In the genomic region with DNA sequence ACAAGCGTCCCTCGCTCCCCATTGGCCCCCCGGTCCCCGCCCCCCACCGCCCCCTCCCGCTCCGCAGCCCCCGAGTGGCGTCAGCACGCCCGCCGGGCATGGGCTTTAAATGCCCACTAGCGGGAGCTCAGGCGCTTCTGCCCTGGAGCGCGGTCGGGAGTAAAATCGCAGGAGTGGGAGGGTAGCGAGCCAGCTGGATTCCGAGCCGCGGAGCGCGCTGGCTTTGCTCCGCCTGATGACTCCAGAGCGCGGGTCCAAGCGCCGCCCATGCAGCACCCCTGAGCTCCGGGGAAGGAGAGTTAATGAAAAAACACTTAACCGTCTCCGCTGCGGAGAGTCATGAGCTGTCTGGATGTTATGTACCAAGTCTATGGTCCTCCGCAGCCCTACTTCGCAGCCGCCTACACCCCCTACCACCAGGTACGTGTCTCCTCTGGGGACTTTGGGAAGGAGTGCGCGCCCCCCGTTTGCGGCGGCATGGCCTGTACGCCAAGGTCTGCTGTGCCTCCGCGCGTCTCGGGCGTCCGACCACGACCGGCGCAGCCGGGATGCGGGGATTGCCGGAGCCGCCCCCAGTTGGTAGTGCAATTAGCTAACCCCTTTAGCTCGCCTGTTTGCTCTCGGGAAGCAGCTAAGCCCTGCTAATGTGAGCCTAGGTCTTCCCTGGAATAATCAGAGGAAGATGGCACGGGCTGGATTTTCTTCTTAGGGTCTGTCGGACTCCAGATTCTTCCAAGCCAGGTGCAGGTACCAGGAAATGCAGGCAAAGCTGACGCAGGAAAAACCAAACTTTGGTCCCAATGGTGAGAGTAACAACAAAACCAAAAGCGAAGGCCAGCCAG, we compare ENCODE assay signal across 8 cellular contexts. TPM values are rescaled to one million over a fixed set of nuclear protein-coding genes. Genes with fewer than 3 reads are reported as not detected.
A peak's percentile ranks its signal among the peaks of the same experiment; 100 is the strongest.
DNase-seq lines count a peak whose midpoint lies in the region; ATAC-seq and TF ChIP-seq lines count a peak whose summit lies in the region.

A gene with protein sequence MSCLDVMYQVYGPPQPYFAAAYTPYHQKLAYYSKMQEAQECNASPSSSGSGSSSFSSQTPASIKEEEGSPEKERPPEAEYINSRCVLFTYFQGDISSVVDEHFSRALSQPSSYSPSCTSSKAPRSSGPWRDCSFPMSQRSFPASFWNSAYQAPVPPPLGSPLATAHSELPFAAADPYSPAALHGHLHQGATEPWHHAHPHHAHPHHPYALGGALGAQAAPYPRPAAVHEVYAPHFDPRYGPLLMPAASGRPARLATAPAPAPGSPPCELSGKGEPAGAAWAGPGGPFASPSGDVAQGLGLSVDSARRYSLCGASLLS (plus strand): TSS at position 134 of the 842 bp plus-strand sequence. CDS start 206 bp downstream, at position 340.

- peak within 1 kb of the TSS; percentile 67 for H2AFZ ChIP-seq in osteoblast (ENCODE audit: low read length)

- H3K4me2 ChIP-seq in osteoblast (ENCODE audit: insufficient read depth, low read length) = peak within 1 kb of the TSS; percentile 78

- H3K27ac ChIP-seq in osteoblast (ENCODE audit: low read depth, low read length) = no peak within 1 kb of the TSS

- H3K4me1 Mint-ChIP-seq in glutamatergic neuron (ENCODE audit: low read depth, unreplicated experiment) = peaks cover 3% of the 10 kb centered on the region

- peaks cover 96% of the 10 kb centered on the region for H3K27me3 ChIP-seq in osteoblast (ENCODE audit: insufficient read depth, low read length)

- TF ChIP-seq CTCF in WI38 (IDR thresholded peaks at IDR 0.05; ENCODE audit: low read depth, low read length) (no peak), glutamatergic neuron (IDR thresholded peaks at IDR 0.05; ENCODE audit: partially characterized antibody, unreplicated experiment) (no peak), osteoblast (IDR thresholded peaks at IDR 0.05; ENCODE audit: extremely low read depth, low read depth, low read length) (no peak)

- peaks cover 7% of the 10 kb centered on the region for H3K4me1 ChIP-seq in osteoblast (ENCODE audit: insufficient read depth, low read length)

- H3K36me3 ChIP-seq in osteoblast (ENCODE audit: insufficient read depth, low read length) = no peaks in the 10 kb centered on the region

- DNase-seq in NCI-H146 (lab: John Stamatoyannopoulos, UW) (peak; percentile 15), NCI-H146 treated with DMSO at 0.1 percent for 48 hours (lab: John Stamatoyannopoulos, UW; ENCODE audit: unreplicated experiment) (no peak), glutamatergic neuron (peak; percentile 77), osteoblast (ENCODE audit: insufficient read length, low spot score, missing footprints) (peak; percentile 85)

- peaks cover 18% of the 10 kb centered on the region for H3K9me3 Mint-ChIP-seq in glutamatergic neuron (ENCODE audit: unreplicated experiment)

- H3K4me3 ChIP-seq in WI38 (ENCODE audit: low read depth, low read length) (peak within 1 kb of the TSS; percentile 56), osteoblast (ENCODE audit: insufficient read depth, low read length) (peak within 1 kb of the TSS; percentile 59)

- peak within 1 kb of the TSS; percentile 88 for H3K4me3 Mint-ChIP-seq in glutamatergic neuron (ENCODE audit: unreplicated experiment)

- H3K27ac Mint-ChIP-seq in glutamatergic neuron (ENCODE audit: unreplicated experiment) = no peak within 1 kb of the TSS

- no peaks in the 10 kb centered on the region for H3K79me2 ChIP-seq in osteoblast (ENCODE audit: insufficient read depth, low read length)

- H3K36me3 Mint-ChIP-seq in glutamatergic neuron (ENCODE audit: unreplicated experiment) = no peaks in the 10 kb centered on the region

- H4K20me1 ChIP-seq in osteoblast (ENCODE audit: insufficient read depth, low read length) = no peaks in the 10 kb centered on the region

- H3K27me3 Mint-ChIP-seq in glutamatergic neuron (ENCODE audit: unreplicated experiment) = peaks cover 37% of the 10 kb centered on the region

- peak; percentile 37 for ATAC-seq in HG03354 (IDR thresholded peaks at IDR 0.05; ENCODE audit: poor library complexity, severe bottlenecking, unreplicated experiment)
- ATAC-seq in HG02840 (IDR thresholded peaks at IDR 0.05; ENCODE audit: low FRiP score, unreplicated experiment) = no peak
- ATAC-seq in GM21786 (IDR thresholded peaks at IDR 0.05; ENCODE audit: unreplicated experiment) = no peak

- H3K9me3 ChIP-seq in osteoblast (ENCODE audit: low read depth, low read length) = peaks cover 2% of the 10 kb centered on the region

RNA-seq across cellular contexts. Expression of the gene that starts here (rescaled TPM):
- total RNA-seq in glutamatergic neuron (ENCODE audit: unreplicated experiment) (not detected), osteoblast (not detected in 2 replicates)

Comparison
In these comparisons a context has a peak if more than half of its experiments do, and no peak if none do; other contexts are left out.
1. Peak in DNase-seq in glutamatergic neuron; RNA of the gene not detected or under 1 TPM.
2. Peak in DNase-seq, H3K4me3 ChIP-seq and H3K4me2 ChIP-seq in osteoblast; RNA of the gene not detected or under 1 TPM.